Comparison of ENCODE assay signal across 29 cellular contexts in genomic region chr13:62125451-62125850, GRCh38.
DNase-seq lines count a peak whose midpoint lies in the region; ATAC-seq, FAIRE-seq and TF ChIP-seq lines count a peak whose summit lies in the region.
"Had no signal": no experiment of that assay in that cellular context is flagged by ENCODE, and none has a peak within 500 bp of the region (broad histone marks: within the 10 kb centered on the region; RNA-seq: fewer than 3 reads in every experiment).

No MANE protein-coding gene starts in this region.

- POLR2A ChIA-PET in HEK293T (lab: Yijun Ruan, JAX), result no interaction called here

- peak; percentile 6 for FAIRE-seq in D721Med (lab: Jason Lieb, UNC)
- FAIRE-seq in G401.6 (lab: Jason Lieb, UNC), result peak; percentile 11
- FAIRE-seq: A549 had no signal

- no peaks in the 10 kb centered on the region for H3K27me3 Mint-ChIP-seq in natural killer cell treated with Interleukin-12 subunit alpha and Interleukin-12 subunit beta and Interleukin-15 and Interleukin-18, amount 100 ng/mL, for 72 hours
- H3K27me3 Mint-ChIP-seq: B cell; CD4-positive, alpha-beta memory T cell; CD4-positive, alpha-beta T cell; CD4-positive, CD25-positive, alpha-beta regulatory T cell; CD8-positive, alpha-beta memory T cell had no signal

- TF ChIP-seq CTCF in D721Med (IDR thresholded peaks at IDR 0.05; ENCODE audit: insufficient read depth, missing control alignments), result no peak

- no peak overlapping the region for H3K27ac Mint-ChIP-seq in natural killer cell treated with Interleukin-12 subunit alpha and Interleukin-12 subunit beta and Interleukin-15 and Interleukin-18, amount 100 ng/mL, for 72 hours
- H3K27ac Mint-ChIP-seq: B cell; CD14-positive monocyte; CD4-positive, alpha-beta memory T cell; CD4-positive, alpha-beta T cell; CD4-positive, CD25-positive, alpha-beta regulatory T cell; CD8-positive, alpha-beta memory T cell; CD8-positive, alpha-beta T cell had no signal

- no peaks in the 10 kb centered on the region for H3K4me1 Mint-ChIP-seq in natural killer cell treated with Interleukin-12 subunit alpha and Interleukin-12 subunit beta and Interleukin-15 and Interleukin-18, amount 100 ng/mL, for 72 hours (ENCODE audit: low read depth in 2 of 2)
- H3K4me1 Mint-ChIP-seq: B cell; CD14-positive monocyte; CD4-positive, alpha-beta memory T cell; CD8-positive, alpha-beta memory T cell had no signal

- no peak for ATAC-seq in HG02610 (IDR thresholded peaks at IDR 0.05; ENCODE audit: unreplicated experiment)
- no peak for ATAC-seq in natural killer cell treated with Interleukin-12 subunit alpha and Interleukin-12 subunit beta and Interleukin-15 and Interleukin-18, amount 100 ng/mL, for 72 hours
- ATAC-seq: A549; CD8-positive, alpha-beta T cell had no signal

- no peaks in the 10 kb centered on the region for H3K36me3 Mint-ChIP-seq in natural killer cell treated with Interleukin-12 subunit alpha and Interleukin-12 subunit beta and Interleukin-15 and Interleukin-18, amount 100 ng/mL, for 72 hours
- H3K36me3 Mint-ChIP-seq: CD14-positive monocyte; CD4-positive, alpha-beta memory T cell; CD4-positive, CD25-positive, alpha-beta regulatory T cell; CD8-positive, alpha-beta memory T cell; CD8-positive, alpha-beta T cell had no signal

- DNase-seq in D721Med (ENCODE audit: insufficient read length, low spot score), result no peak
- DNase-seq in HEK293T (ENCODE audit: extremely low spot score), result no peak
- no peak for DNase-seq in germinal center (ENCODE audit: low spot score)
- DNase-seq in natural killer cell treated with Interleukin-12 subunit alpha and Interleukin-12 subunit beta and Interleukin-15 and Interleukin-18, amount 100 ng/mL, for 72 hours (ENCODE audit: low spot score), result no peak
- DNase-seq: 8988T; ACHN; AML-193; BE2C; C1 segment of cervical spinal cord; Caco-2; Calu3; CD4-positive, alpha-beta memory T cell; CD4-positive, alpha-beta T cell; CD4-positive, CD25-positive, alpha-beta regulatory T cell; CD8-positive, alpha-beta memory T cell; CD8-positive, alpha-beta T cell; COR-L47; DMS 273 treated with DMSO at 0.1 percent for 48 hours; DMS153; DMS53; DMS79; DMS79 treated with DMSO at 0.1 percent for 48 hours; DND-41; EL had no signal

- peaks cover 10% of the 10 kb centered on the region for H3K9me3 Mint-ChIP-seq in natural killer cell treated with Interleukin-12 subunit alpha and Interleukin-12 subunit beta and Interleukin-15 and Interleukin-18, amount 100 ng/mL, for 72 hours

- CTCF ChIA-PET in HEK293T (lab: Yijun Ruan, JAX), result no interaction called here

- no peak overlapping the region for H3K4me3 Mint-ChIP-seq in natural killer cell treated with Interleukin-12 subunit alpha and Interleukin-12 subunit beta and Interleukin-15 and Interleukin-18, amount 100 ng/mL, for 72 hours
- H3K4me3 Mint-ChIP-seq: B cell; CD14-positive monocyte; CD4-positive, alpha-beta memory T cell; CD4-positive, alpha-beta T cell; CD4-positive, CD25-positive, alpha-beta regulatory T cell; CD8-positive, alpha-beta memory T cell; CD8-positive, alpha-beta T cell had no signal

TF ChIP-seq in HEK293T, 16 proteins besides CTCF, POLR2A, EP300 and RAD21:
- TF ChIP-seq ARNT (IDR thresholded peaks at IDR 0.05) (no peak), SP1 (IDR thresholded peaks at IDR 0.05) (no peak), LEF1 (IDR thresholded peaks at IDR 0.05; ENCODE audit: borderline replicate concordance) (no peak), FOXK2 (IDR thresholded peaks at IDR 0.05) (no peak), HDGF (IDR thresholded peaks at IDR 0.05; ENCODE audit: borderline replicate concordance) (no peak), TARDBP (IDR thresholded peaks at IDR 0.05) (0 out of 2 replicates have a peak, but pooled peaks have one; percentile 29), L3MBTL2 (conservative IDR thresholded peaks at IDR 0.05) (no peak; the same call in 1 of the 2 replicates), FOXM1 (IDR thresholded peaks at IDR 0.05; ENCODE audit: borderline replicate concordance) (no peak), ELF4 (IDR thresholded peaks at IDR 0.05) (no peak), PKNOX1 (IDR thresholded peaks at IDR 0.05) (peak; percentile 81), NFRKB (IDR thresholded peaks at IDR 0.05) (no peak), BHLHE40 (IDR thresholded peaks at IDR 0.05; ENCODE audit: borderline replicate concordance) (no peak), FOXA1 (IDR thresholded peaks at IDR 0.05) (no peak), ZNF384 (IDR thresholded peaks at IDR 0.05) (peak; percentile 54; the same call in 1 of the 2 replicates), SUZ12 (IDR thresholded peaks at IDR 0.05) (no peak), CTBP1 (IDR thresholded peaks at IDR 0.05; ENCODE audit: borderline replicate concordance) (peak; percentile 63; the same call in 1 of the 2 replicates)
